ENCODE assay signal across 9 cellular contexts in genomic region chr3:136186330-136186729, GRCh38. TPM values are rescaled to one million over a fixed set of nuclear protein-coding genes. Genes with fewer than 3 reads are reported as not detected.
DNase-seq lines count a peak whose midpoint lies in the region; ATAC-seq and TF ChIP-seq lines count a peak whose summit lies in the region.
"Had no signal": no experiment of that assay in that cellular context is flagged by ENCODE, and none has a peak within 500 bp of the region (broad histone marks: within the 10 kb centered on the region; RNA-seq: fewer than 3 reads in every experiment).

No MANE protein-coding gene starts in this region.

- TF ChIP-seq CTCF in DOHH2 (IDR thresholded peaks at IDR 0.05; ENCODE audit: low read depth, low read length, poor library complexity, severe bottlenecking): no peak
- no peak for TF ChIP-seq CTCF in SU-DHL-6 (IDR thresholded peaks at IDR 0.05; ENCODE audit: insufficient read depth, low read length, poor library complexity, severe bottlenecking)
- no peak for TF ChIP-seq CTCF in esophagus muscularis mucosa (IDR thresholded peaks at IDR 0.05)
- no peak for TF ChIP-seq CTCF in prostate gland (IDR thresholded peaks at IDR 0.05)

- H3K27me3 ChIP-seq in DOHH2 (ENCODE audit: control insufficient read depth, low read length): no peaks in the 10 kb centered on the region
- no peaks in the 10 kb centered on the region for H3K27me3 ChIP-seq in SU-DHL-6 (ENCODE audit: low read length)
- no peaks in the 10 kb centered on the region for H3K27me3 ChIP-seq in esophagus muscularis mucosa
- H3K27me3 ChIP-seq in prostate gland (replicated peaks; ENCODE audit: insufficient read depth): no peaks in the 10 kb centered on the region

- H3F3A ChIP-seq in DOHH2 (ENCODE audit: control insufficient read depth, insufficient read depth) (peaks cover 4% of the 10 kb centered on the region; the same call in 1 of the 2 replicates), SU-DHL-6 (ENCODE audit: insufficient read depth) (peaks cover 18% of the 10 kb centered on the region; the same call in 1 of the 2 replicates)

- intact Hi-C loops in esophagus muscularis mucosa (cut with DNase I): no loop called here
- intact Hi-C loops in prostate gland (cut with DNase I): no loop called here

- no peak overlapping the region for H3K27ac ChIP-seq in DOHH2 (ENCODE audit: low read depth, low read length)
- H3K27ac ChIP-seq in SU-DHL-6 (ENCODE audit: low read depth, low read length): peak overlapping the region; percentile 50; the same call in 1 of the 2 replicates
- H3K27ac ChIP-seq in esophagus muscularis mucosa (replicated peaks in 1 of 4): no peak overlapping the region
- no peak overlapping the region for H3K27ac ChIP-seq in prostate gland

- 58% methylated on average over 3 of the region's 3 CpGs for WGBS in esophagus muscularis mucosa
- 69% methylated on average over 3 of the region's 3 CpGs for WGBS in prostate gland

- peak overlapping the region; percentile 41 for H3K4me2 ChIP-seq in DOHH2 (ENCODE audit: low read length)
- H3K4me2 ChIP-seq in SU-DHL-6 (ENCODE audit: low read depth, low read length, poor library complexity, severe bottlenecking): peak overlapping the region; percentile 53

- H3K4me3 ChIP-seq in DOHH2 (ENCODE audit: low read length) (no peak overlapping the region), SU-DHL-6 (ENCODE audit: insufficient read depth, low read length, poor library complexity, severe bottlenecking) (no peak overlapping the region), esophagus muscularis mucosa (no peak overlapping the region), prostate gland (no peak overlapping the region)

- H4K20me1 ChIP-seq in DOHH2 (ENCODE audit: control insufficient read depth, insufficient read depth, low read depth, low read length): peaks cover 75% of the 10 kb centered on the region
- H4K20me1 ChIP-seq in SU-DHL-6 (ENCODE audit: low read depth, low read length): peaks cover 36% of the 10 kb centered on the region

- H3K79me2 ChIP-seq in DOHH2 (ENCODE audit: control insufficient read depth, low read length) (peaks cover 100% of the 10 kb centered on the region), SU-DHL-6 (ENCODE audit: insufficient read depth, low read length) (peaks cover 99% of the 10 kb centered on the region)

- TF ChIP-seq EP300 in esophagus muscularis mucosa (IDR thresholded peaks at IDR 0.05): no peak

- no peak overlapping the region for H2AFZ ChIP-seq in SU-DHL-6 (ENCODE audit: low read depth, low read length, severe bottlenecking)

- DNase-seq in lung microvascular endothelial cell (ENCODE audit: low read depth in 2 of 2): peak; percentile 19 to 20
- DNase-seq in esophagus muscularis mucosa (ENCODE audit: extremely low spot score): no peak
- no peak for DNase-seq in epidermal melanocyte (ENCODE audit: insufficient read length, low spot score)
- no peak for DNase-seq in prostate gland (ENCODE audit: low spot score)
- DNase-seq: NCI-H446 treated with DMSO at 0.1 percent for 48 hours had no signal

- no peaks in the 10 kb centered on the region for H3K9me3 ChIP-seq in DOHH2 (ENCODE audit: control insufficient read depth, insufficient read depth, low read length)
- H3K9me3 ChIP-seq in SU-DHL-6 (ENCODE audit: insufficient read depth, low read length): no peaks in the 10 kb centered on the region
- H3K9me3 ChIP-seq in esophagus muscularis mucosa: no peaks in the 10 kb centered on the region
- no peaks in the 10 kb centered on the region for H3K9me3 ChIP-seq in prostate gland

- H3K9me2 ChIP-seq in DOHH2 (replicated peaks; ENCODE audit: control insufficient read depth, low read length): no peaks in the 10 kb centered on the region
- H3K9me2 ChIP-seq in SU-DHL-6 (replicated peaks; ENCODE audit: insufficient read depth, low read length): no peaks in the 10 kb centered on the region

- peaks cover 22% of the 10 kb centered on the region for H3K36me3 ChIP-seq in DOHH2 (ENCODE audit: control insufficient read depth, low read length)
- H3K36me3 ChIP-seq in SU-DHL-6 (ENCODE audit: low read length): 0 out of 2 replicates have a peak, but pooled peaks cover 3% of the 10 kb centered on the region
- no peaks in the 10 kb centered on the region for H3K36me3 ChIP-seq in esophagus muscularis mucosa
- no peaks in the 10 kb centered on the region for H3K36me3 ChIP-seq in prostate gland

- ATAC-seq in GM21576 (IDR thresholded peaks at IDR 0.05; ENCODE audit: unreplicated experiment): peak; percentile 41
- no peak for ATAC-seq in GM18870 (IDR thresholded peaks at IDR 0.05; ENCODE audit: unreplicated experiment)

- no peak overlapping the region for H3K9ac ChIP-seq in SU-DHL-6 (ENCODE audit: low read length)

- peaks cover 60% of the 10 kb centered on the region for H3K4me1 ChIP-seq in DOHH2 (ENCODE audit: control insufficient read depth, low read length)
- H3K4me1 ChIP-seq in esophagus muscularis mucosa: peaks cover 53 to 98% (median 92%) of the 10 kb centered on the region in 4 donors
- no peaks in the 10 kb centered on the region for H3K4me1 ChIP-seq in prostate gland (replicated peaks)

- TF ChIP-seq POLR2A in esophagus muscularis mucosa (IDR thresholded peaks at IDR 0.05; ENCODE audit: low read depth) (no peak), prostate gland (IDR thresholded peaks at IDR 0.05) (no peak)

RNA-seq across cellular contexts. Expression of gene MSL2, which starts 9.8 kb away (rescaled TPM):
- 6.5 and 8.9 TPM in 2 replicates for total RNA-seq in lung microvascular endothelial cell
- 10 to 100 TPM; 18.7 to 25.3 (median 23.5) TPM for total RNA-seq in esophagus muscularis mucosa
- 10 to 100 TPM; 25.9 to 44.2 TPM for total RNA-seq in prostate gland

Comparison
In these comparisons a context has a peak if more than half of its experiments do, and no peak if none do; other contexts are left out.
1. DNase-seq: peak in lung microvascular endothelial cell (2 of 2); none in esophagus muscularis mucosa (single experiment), epidermal melanocyte (single experiment) and prostate gland (single experiment).